Comparison of ENCODE assay signal across 35 cellular contexts in genomic region chr11:16266021-16266420, GRCh38.
"Had no signal": no experiment of that assay in that cellular context is flagged by ENCODE, and none has a peak within 500 bp of the region (broad histone marks: within the 10 kb centered on the region; RNA-seq: fewer than 3 reads in every experiment).

No MANE protein-coding gene starts in this region.

- DNase-seq: Kasumi-1, MG63, MM.1S, MV-4-11, NCI-H1048, NCI-H1092, NCI-H1092 treated with DMSO at 0.1 percent for 48 hours, NCI-H1105, NCI-H1105 treated with DMSO at 0.1 percent for 48 hours, NCI-H1417, NCI-H1417 treated with DMSO at 0.1 percent for 48 hours, NCI-H1436, NCI-H1436 treated with DMSO at 0.1 percent for 48 hours, NCI-H146, NCI-H1694, NCI-H1694 treated with DMSO at 0.1 percent for 48 hours, NCI-H187, NCI-H187 treated with DMSO at 0.1 percent for 48 hours, NCI-H1930, NCI-H2029, NCI-H2029 treated with DMSO at 0.1 percent for 48 hours, NCI-H2081, NCI-H2081 treated with DMSO at 0.1 percent for 48 hours, NCI-H2107, NCI-H2171, NCI-H2171 treated with DMSO at 0.1 percent for 48 hours, NCI-H2227 treated with DMSO at 0.1 percent for 48 hours, NCI-H226, NCI-H345, NCI-H446, NCI-H446 treated with DMSO at 0.1 percent for 48 hours, NCI-H510A, NCI-H510A treated with DMSO at 0.1 percent for 48 hours, NCI-H524, NCI-H524 treated with DMSO at 0.1 percent for 48 hours had no signal

- H3K36me3 ChIP-seq: MG63 had no signal

- H3K9me3 ChIP-seq: MG63 had no signal

- H3K4me3 ChIP-seq: MG63 had no signal

- H3K27me3 ChIP-seq: MG63 had no signal
